Comparison of ENCODE assay signal across 3 cellular contexts in the genomic region with DNA sequence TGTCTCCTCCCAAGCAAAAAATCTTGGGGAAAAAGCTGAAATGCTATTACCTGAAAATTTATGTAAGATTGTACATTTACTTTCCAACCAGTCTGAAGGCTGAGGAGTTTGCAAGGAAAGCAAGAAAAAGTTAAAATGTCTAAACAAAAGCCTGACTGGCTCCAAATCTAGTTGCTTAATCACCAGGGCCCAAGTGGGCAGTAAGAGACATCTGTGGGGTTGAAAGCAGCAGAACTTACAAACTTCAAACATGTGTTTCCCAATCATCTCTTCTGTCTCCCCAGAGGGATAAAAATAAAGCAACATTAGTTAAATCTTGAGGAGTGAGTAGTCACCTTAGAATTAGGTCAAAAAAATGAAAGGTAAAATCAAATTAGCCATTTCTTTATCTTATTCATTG.
TF ChIP-seq lines count a peak whose summit lies in the region.

No MANE protein-coding gene starts in this region.

TF ChIP-seq in A549, 52 proteins besides CTCF, POLR2A, EP300 and RAD21 (continued from another document):
- TF ChIP-seq RCOR1 (IDR thresholded peaks at IDR 0.05; ENCODE audit: low read depth, low read length), result no peak

TF ChIP-seq in GM23338, 12 proteins besides CTCF, POLR2A, EP300 and RAD21 (continued from another document and continues in another):
- TF ChIP-seq POLR2AphosphoS5 (IDR thresholded peaks at IDR 0.05; ENCODE audit: low read depth) (no peak), EZH2 (IDR thresholded peaks at IDR 0.05; ENCODE audit: low read depth, unreplicated experiment) (no peak), ZNF331 (CRISPR knock-in tag; IDR thresholded peaks at IDR 0.05; ENCODE audit: low read depth) (no peak), JUNB (IDR thresholded peaks at IDR 0.05; ENCODE audit: unreplicated experiment) (no peak), ZNF462 (CRISPR knock-in tag; IDR thresholded peaks at IDR 0.05) (no peak), NANOG (IDR thresholded peaks at IDR 0.05; ENCODE audit: borderline replicate concordance) (no peak), ZNF114 (CRISPR knock-in tag; IDR thresholded peaks at IDR 0.05) (no peak)
- TF ChIP-seq, protein P1, sequence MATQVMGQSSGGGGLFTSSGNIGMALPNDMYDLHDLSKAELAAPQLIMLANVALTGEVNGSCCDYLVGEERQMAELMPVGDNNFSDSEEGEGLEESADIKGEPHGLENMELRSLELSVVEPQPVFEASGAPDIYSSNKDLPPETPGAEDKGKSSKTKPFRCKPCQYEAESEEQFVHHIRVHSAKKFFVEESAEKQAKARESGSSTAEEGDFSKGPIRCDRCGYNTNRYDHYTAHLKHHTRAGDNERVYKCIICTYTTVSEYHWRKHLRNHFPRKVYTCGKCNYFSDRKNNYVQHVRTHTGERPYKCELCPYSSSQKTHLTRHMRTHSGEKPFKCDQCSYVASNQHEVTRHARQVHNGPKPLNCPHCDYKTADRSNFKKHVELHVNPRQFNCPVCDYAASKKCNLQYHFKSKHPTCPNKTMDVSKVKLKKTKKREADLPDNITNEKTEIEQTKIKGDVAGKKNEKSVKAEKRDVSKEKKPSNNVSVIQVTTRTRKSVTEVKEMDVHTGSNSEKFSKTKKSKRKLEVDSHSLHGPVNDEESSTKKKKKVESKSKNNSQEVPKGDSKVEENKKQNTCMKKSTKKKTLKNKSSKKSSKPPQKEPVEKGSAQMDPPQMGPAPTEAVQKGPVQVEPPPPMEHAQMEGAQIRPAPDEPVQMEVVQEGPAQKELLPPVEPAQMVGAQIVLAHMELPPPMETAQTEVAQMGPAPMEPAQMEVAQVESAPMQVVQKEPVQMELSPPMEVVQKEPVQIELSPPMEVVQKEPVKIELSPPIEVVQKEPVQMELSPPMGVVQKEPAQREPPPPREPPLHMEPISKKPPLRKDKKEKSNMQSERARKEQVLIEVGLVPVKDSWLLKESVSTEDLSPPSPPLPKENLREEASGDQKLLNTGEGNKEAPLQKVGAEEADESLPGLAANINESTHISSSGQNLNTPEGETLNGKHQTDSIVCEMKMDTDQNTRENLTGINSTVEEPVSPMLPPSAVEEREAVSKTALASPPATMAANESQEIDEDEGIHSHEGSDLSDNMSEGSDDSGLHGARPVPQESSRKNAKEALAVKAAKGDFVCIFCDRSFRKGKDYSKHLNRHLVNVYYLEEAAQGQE (IDR thresholded peaks at IDR 0.05; ENCODE audit: unreplicated experiment), result no peak
- TF ChIP-seq, protein P2, sequence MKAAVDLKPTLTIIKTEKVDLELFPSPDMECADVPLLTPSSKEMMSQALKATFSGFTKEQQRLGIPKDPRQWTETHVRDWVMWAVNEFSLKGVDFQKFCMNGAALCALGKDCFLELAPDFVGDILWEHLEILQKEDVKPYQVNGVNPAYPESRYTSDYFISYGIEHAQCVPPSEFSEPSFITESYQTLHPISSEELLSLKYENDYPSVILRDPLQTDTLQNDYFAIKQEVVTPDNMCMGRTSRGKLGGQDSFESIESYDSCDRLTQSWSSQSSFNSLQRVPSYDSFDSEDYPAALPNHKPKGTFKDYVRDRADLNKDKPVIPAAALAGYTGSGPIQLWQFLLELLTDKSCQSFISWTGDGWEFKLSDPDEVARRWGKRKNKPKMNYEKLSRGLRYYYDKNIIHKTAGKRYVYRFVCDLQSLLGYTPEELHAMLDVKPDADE (IDR thresholded peaks at IDR 0.05), result no peak

TF ChIP-seq in GM12891, 5 proteins besides CTCF, POLR2A, EP300 and RAD21:
- TF ChIP-seq SPI1 (IDR thresholded peaks at IDR 0.05; ENCODE audit: low read depth, low read length) (no peak), TAF1 (IDR thresholded peaks at IDR 0.05; ENCODE audit: low read depth, low read length) (no peak), POLR2AphosphoS5 (IDR thresholded peaks at IDR 0.05; ENCODE audit: low read depth, low read length) (no peak), POU2F2 (IDR thresholded peaks at IDR 0.05; ENCODE audit: low read depth, low read length) (no peak), PAX5 (IDR thresholded peaks at IDR 0.05; ENCODE audit: insufficient read depth, low read length, severe bottlenecking) (no peak)
